In the genomic region with DNA sequence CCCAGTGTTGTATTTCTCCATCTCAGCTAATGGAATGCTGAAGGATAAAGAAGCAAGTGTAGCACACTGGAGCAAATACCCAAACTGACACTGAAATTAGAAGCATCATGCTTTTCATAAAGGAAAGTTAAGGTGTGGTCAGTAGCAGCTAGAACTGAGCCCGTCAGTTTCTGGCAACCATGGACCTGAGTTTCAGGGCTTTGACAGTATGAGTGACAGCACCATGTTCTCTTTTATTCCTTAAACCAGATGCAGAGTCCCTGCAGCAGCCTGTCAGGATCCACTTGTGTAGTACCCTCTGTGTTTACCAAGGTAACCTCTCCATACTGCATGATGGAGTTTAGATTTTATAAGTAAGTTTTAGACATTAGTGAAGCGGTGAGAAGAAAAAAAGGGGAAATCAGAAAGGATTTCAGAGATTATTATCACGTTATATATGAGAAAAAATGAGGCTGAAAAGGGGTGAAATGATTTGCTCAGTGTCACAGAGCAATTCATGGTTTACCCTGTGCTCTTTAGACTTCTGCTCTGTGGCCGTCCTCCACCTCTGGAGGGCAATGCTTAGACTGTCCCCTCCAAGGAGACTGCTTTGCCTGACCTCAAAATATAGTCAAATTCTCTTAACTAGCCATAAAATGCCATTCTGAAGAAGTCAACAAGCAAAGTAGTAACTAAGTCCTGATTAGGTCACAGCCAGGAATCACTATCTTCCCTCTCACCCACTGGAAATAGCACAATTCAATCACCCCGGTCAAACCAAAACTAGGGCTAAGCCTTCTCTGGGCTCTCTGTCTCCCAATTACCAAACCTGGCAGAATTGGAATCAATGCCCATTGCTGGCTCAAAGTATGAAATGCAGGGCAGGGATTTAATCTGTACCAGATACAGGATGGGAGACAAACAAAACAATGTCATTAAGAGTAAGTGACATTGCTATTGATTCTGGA, we compare ENCODE assay signal across 18 cellular contexts. TPM values are rescaled to one million over a fixed set of nuclear protein-coding genes. Genes with fewer than 3 reads are reported as not detected.
DNase-seq lines count a peak whose midpoint lies in the region; ATAC-seq and TF ChIP-seq lines count a peak whose summit lies in the region.
"Had no signal": no experiment of that assay in that cellular context is flagged by ENCODE, and none has a peak within 500 bp of the region (broad histone marks: within the 10 kb centered on the region; RNA-seq: fewer than 3 reads in every experiment).

No MANE protein-coding gene starts in this region.

- peak overlapping the region; percentile 67; the same call in 1 of the 2 replicates for H3K4me2 ChIP-seq in OCI-LY3 (ENCODE audit: low read length)

- H3K36me3 ChIP-seq in OCI-LY3 (replicated peaks; ENCODE audit: low read depth, low read length), result no peaks in the 10 kb centered on the region
- H3K36me3 ChIP-seq in right atrium auricular region, result no peaks in the 10 kb centered on the region
- H3K36me3 ChIP-seq: thyroid gland had no signal

- H3K4me1 ChIP-seq in OCI-LY3 (ENCODE audit: low read length), result peaks cover 20% of the 10 kb centered on the region
- peaks cover 0 to 29% of the 10 kb centered on the region in 2 donors for H3K4me1 ChIP-seq in right atrium auricular region
- H3K4me1 ChIP-seq: thyroid gland had no signal

- ATAC-seq in HG03097 (IDR thresholded peaks at IDR 0.05; ENCODE audit: low FRiP score, unreplicated experiment), result no peak
- ATAC-seq in HG02798 (IDR thresholded peaks at IDR 0.05; ENCODE audit: poor library complexity, unreplicated experiment), result no peak
- no peak for ATAC-seq in GM21619 (IDR thresholded peaks at IDR 0.05; ENCODE audit: unreplicated experiment)

- H3K27me3 ChIP-seq in OCI-LY3 (ENCODE audit: low read depth, low read length) (no peaks in the 10 kb centered on the region), right atrium auricular region (no peaks in the 10 kb centered on the region)
- H3K27me3 ChIP-seq: thyroid gland had no signal

- no peak overlapping the region for H3K9ac ChIP-seq in OCI-LY3 (ENCODE audit: low read length)

- H3K4me3 ChIP-seq in OCI-LY3 (ENCODE audit: low read length), result no peak overlapping the region
- peak overlapping the region; percentile 20 to 26 for H3K4me3 ChIP-seq in right atrium auricular region
- H3K4me3 ChIP-seq: thyroid gland had no signal

- H4K20me1 ChIP-seq in OCI-LY3 (ENCODE audit: insufficient read depth, low read length), result no peaks in the 10 kb centered on the region

- TF ChIP-seq CTCF in GM20000 (IDR thresholded peaks at IDR 0.05; ENCODE audit: extremely low read depth, missing control alignments) (no peak), OCI-LY3 (IDR thresholded peaks at IDR 0.05; ENCODE audit: low read depth, low read length) (no peak), right atrium auricular region (IDR thresholded peaks at IDR 0.05) (no peak)

- no peak overlapping the region for H3K27ac ChIP-seq in OCI-LY3 (ENCODE audit: low read length)
- H3K27ac ChIP-seq in right atrium auricular region, result peak overlapping the region; percentile 62 to 78
- H3K27ac ChIP-seq: GM23248 had no signal

- no peak overlapping the region for H2AFZ ChIP-seq in OCI-LY3 (ENCODE audit: low read depth, low read length)

- no peaks in the 10 kb centered on the region for H3K79me2 ChIP-seq in OCI-LY3 (ENCODE audit: low read length)

- DNase-seq in GM20000 (ENCODE audit: low spot score), result peak; percentile 7
- no peak for DNase-seq in right atrium auricular region (ENCODE audit: low spot score)
- DNase-seq in superior temporal gyrus (ENCODE audit: extremely low spot score), result peak; percentile 66
- no peak for DNase-seq in AG08396 (ENCODE audit: low spot score)
- DNase-seq: activated CD4-positive, alpha-beta T cell treated with anti-CD3 and anti-CD28 coated beads, Interleukin-2, amount 50 U/mL, for 4 hours; activated effector memory CD4-positive, alpha-beta T cell treated with anti-CD3 and anti-CD28 coated beads, Interleukin-2, amount 50 U/mL, for 16 hours; Caco-2; endodermal cell; kidney; NCI-H1105 treated with DMSO at 0.1 percent for 48 hours; NCI-H446; thyroid gland had no signal

- H3K9me3 ChIP-seq in OCI-LY3 (ENCODE audit: insufficient read depth, low read length), result no peaks in the 10 kb centered on the region
- no peaks in the 10 kb centered on the region for H3K9me3 ChIP-seq in right atrium auricular region
- H3K9me3 ChIP-seq: Caco-2, thyroid gland had no signal

RNA-seq across cellular contexts. Expression of gene MYOT, which starts 10.5 kb away (rescaled TPM):
- 10 to 100 TPM; 29.7 to 55.4 TPM for total RNA-seq in right atrium auricular region
- total RNA-seq: Caco-2, endodermal cell, glomerular endothelial cell, GM23248 had no signal

RNA-seq across cellular contexts. Expression of gene PKD2L2, which starts 32.1 kb away (rescaled TPM):
- not detected for total RNA-seq in right atrium auricular region
- total RNA-seq: Caco-2, endodermal cell, glomerular endothelial cell, GM23248, kidney, thyroid gland had no signal

Comparison
In these comparisons a context has a peak if more than half of its experiments do, and no peak if none do; other contexts are left out.
1. DNase-seq: peak in GM20000 (single experiment) and superior temporal gyrus (single experiment); none in right atrium auricular region (single experiment) and AG08396 (single experiment).